Comparison of ENCODE assay signal across 23 cellular contexts in genomic region chr10:95097805-95098204, GRCh38. TPM values are rescaled to one million over a fixed set of nuclear protein-coding genes. Genes with fewer than 3 reads are reported as not detected.
DNase-seq lines count a peak whose midpoint lies in the region; ATAC-seq lines count a peak whose summit lies in the region.
"Had no signal": no experiment of that assay in that cellular context is flagged by ENCODE, and none has a peak within 500 bp of the region (broad histone marks: within the 10 kb centered on the region; RNA-seq: fewer than 3 reads in every experiment).

No MANE protein-coding gene starts in this region.

- ATAC-seq in left colon, result peak; percentile 72
- ATAC-seq in GM19395 (IDR thresholded peaks at IDR 0.05; ENCODE audit: unreplicated experiment), result no peak
- ATAC-seq: A549; CD8-positive, alpha-beta T cell; GM23338; Right ventricle myocardium inferior; SK-N-SH treated with all-trans-retinoic acid at 6 μM for 48 hours had no signal

- intact Hi-C loops in left colon (cut with DNase I, micrococcal nuclease) (no loop called here), cardiac septum (cut with DNase I) (no loop called here)

- DNase-seq in DMS53 (lab: John Stamatoyannopoulos, UW), result peak; percentile 63
- DNase-seq in LoVo (ENCODE audit: low spot score), result peak; percentile 26
- no peak for DNase-seq in left colon
- peak; percentile 25 for DNase-seq in mucosa of gallbladder (ENCODE audit: low spot score)
- no peak for DNase-seq in cardiac septum (ENCODE audit: low spot score)
- DNase-seq in germinal center (ENCODE audit: low spot score), result no peak
- DNase-seq: CD8-positive, alpha-beta T cell; DMS 273 treated with DMSO at 0.1 percent for 48 hours; DND-41; HCEC 1CT; NCI-H1092 treated with DMSO at 0.1 percent for 48 hours; NCI-H1436; NCI-H187; NCI-H524; NCI-H82; NK-92 treated with Interleukin-12 subunit alpha and Interleukin-12 subunit beta, amount 100 ng/mL, for 24 hours; PC-9; SJCRH30 had no signal

RNA-seq across cellular contexts. Expression of gene CYP2C8, which starts 28.5 kb away (rescaled TPM):
- total RNA-seq in left colon, result 1 to 10 TPM in 1 of 2 donors, under 1 TPM in 1; 0.82 to 3.6 TPM
- 40.3 TPM for total RNA-seq in mucosa of gallbladder
- total RNA-seq in cardiac septum, result not detected
- total RNA-seq: PC-9, Right ventricle myocardium inferior, SJCRH30 had no signal

Comparison
In these comparisons a context has a peak if more than half of its experiments do, and no peak if none do; other contexts are left out.
1. DNase-seq: peak in DMS53 (single experiment), LoVo (single experiment) and mucosa of gallbladder (single experiment); none in left colon (0 of 2), cardiac septum (single experiment) and germinal center (single experiment).